ENCODE assay signal across 10 cellular contexts in genomic region chr18:58303363-58303762, GRCh38.
DNase-seq lines count a peak whose midpoint lies in the region; ATAC-seq, FAIRE-seq and TF ChIP-seq lines count a peak whose summit lies in the region.
"Had no signal": no experiment of that assay in that cellular context is flagged by ENCODE, and none has a peak within 500 bp of the region (broad histone marks: within the 10 kb centered on the region; RNA-seq: fewer than 3 reads in every experiment).

No MANE protein-coding gene starts in this region.

- CTCF ChIA-PET in PC-3 (lab: Charles Lee) = no interaction called here

- DNase-seq in GM18507 (ENCODE audit: extremely low spot score, insufficient read length, low read depth) = no peak
- no peak for DNase-seq in mucosa of descending colon
- DNase-seq in RKO (ENCODE audit: low spot score) = no peak
- no peak for DNase-seq in NCI-H2081 treated with DMSO at 0.1 percent for 48 hours (lab: John Stamatoyannopoulos, UW)
- DNase-seq in HPDE6-E6E7 (ENCODE audit: extremely low spot score) = no peak
- no peak for DNase-seq in PC-3

- H3K79me2 ChIP-seq in PC-3 (ENCODE audit: low read length) = peaks cover 63% of the 10 kb centered on the region

- TF ChIP-seq CTCF in mucosa of descending colon (IDR thresholded peaks at IDR 0.05) = no peak
- no peak for TF ChIP-seq CTCF in PC-3 (conservative IDR thresholded peaks at IDR 0.05; ENCODE audit: low read depth, low read length)

- H3F3A ChIP-seq in PC-3 (ENCODE audit: low read length, unreplicated experiment) = no peaks in the 10 kb centered on the region

- H3K4me3 ChIP-seq in mucosa of descending colon = no peak overlapping the region
- no peak overlapping the region for H3K4me3 ChIP-seq in PC-3 (ENCODE audit: low read length)

- ATAC-seq in GM21528 (IDR thresholded peaks at IDR 0.05; ENCODE audit: low FRiP score, unreplicated experiment) (peak; percentile 67), HG03520 (IDR thresholded peaks at IDR 0.05; ENCODE audit: unreplicated experiment) (peak; percentile 86), mucosa of descending colon (peak; percentile 65), PC-3 (no peak)
- ATAC-seq: WTC11 had no signal

- H3K36me3 ChIP-seq in mucosa of descending colon (ENCODE audit: low read depth) = no peaks in the 10 kb centered on the region
- peaks cover 17% of the 10 kb centered on the region; the same call in 1 of the 2 replicates for H3K36me3 ChIP-seq in PC-3 (ENCODE audit: low read depth, low read length)

- no peak overlapping the region for H3K4me2 ChIP-seq in PC-3 (ENCODE audit: low read length)

- H3K9me2 ChIP-seq in PC-3 (replicated peaks; ENCODE audit: low read length) = no peaks in the 10 kb centered on the region

- H2AFZ ChIP-seq in PC-3 (ENCODE audit: low read length) = no peak overlapping the region

- H3K9ac ChIP-seq in PC-3 (ENCODE audit: low read length) = no peak overlapping the region

- peak; percentile 84 for FAIRE-seq in GM18507 (lab: Jason Lieb, UNC)
- FAIRE-seq: G401.6 had no signal

- POLR2A ChIA-PET in PC-3 (lab: Charles Lee; ENCODE audit: unreplicated experiment) = no interaction called here

- H3K4me1 ChIP-seq in mucosa of descending colon (ENCODE audit: low read depth) (peaks cover 7% of the 10 kb centered on the region), PC-3 (ENCODE audit: insufficient read depth, low read length) (no peaks in the 10 kb centered on the region)

- no peaks in the 10 kb centered on the region for H4K20me1 ChIP-seq in PC-3 (ENCODE audit: low read length)

- H3K27me3 ChIP-seq in PC-3 (ENCODE audit: low read length) = no peaks in the 10 kb centered on the region

- H3K9me3 ChIP-seq in mucosa of descending colon (peaks cover 6% of the 10 kb centered on the region), PC-3 (ENCODE audit: low read length) (no peaks in the 10 kb centered on the region)

- intact Hi-C loops in mucosa of descending colon (cut with DNase I, micrococcal nuclease) = no loop called here
- intact Hi-C loops in PC-3 (cut with micrococcal nuclease) = no loop called here

- no TSS peak for BruUV-seq in PC-3 (replicated peaks; lab: Mats Ljungman, UMichigan)

- no peak overlapping the region for H3K27ac ChIP-seq in PC-3 (ENCODE audit: low read length)
